ENCODE assay signal across 8 cellular contexts in the genomic region with DNA sequence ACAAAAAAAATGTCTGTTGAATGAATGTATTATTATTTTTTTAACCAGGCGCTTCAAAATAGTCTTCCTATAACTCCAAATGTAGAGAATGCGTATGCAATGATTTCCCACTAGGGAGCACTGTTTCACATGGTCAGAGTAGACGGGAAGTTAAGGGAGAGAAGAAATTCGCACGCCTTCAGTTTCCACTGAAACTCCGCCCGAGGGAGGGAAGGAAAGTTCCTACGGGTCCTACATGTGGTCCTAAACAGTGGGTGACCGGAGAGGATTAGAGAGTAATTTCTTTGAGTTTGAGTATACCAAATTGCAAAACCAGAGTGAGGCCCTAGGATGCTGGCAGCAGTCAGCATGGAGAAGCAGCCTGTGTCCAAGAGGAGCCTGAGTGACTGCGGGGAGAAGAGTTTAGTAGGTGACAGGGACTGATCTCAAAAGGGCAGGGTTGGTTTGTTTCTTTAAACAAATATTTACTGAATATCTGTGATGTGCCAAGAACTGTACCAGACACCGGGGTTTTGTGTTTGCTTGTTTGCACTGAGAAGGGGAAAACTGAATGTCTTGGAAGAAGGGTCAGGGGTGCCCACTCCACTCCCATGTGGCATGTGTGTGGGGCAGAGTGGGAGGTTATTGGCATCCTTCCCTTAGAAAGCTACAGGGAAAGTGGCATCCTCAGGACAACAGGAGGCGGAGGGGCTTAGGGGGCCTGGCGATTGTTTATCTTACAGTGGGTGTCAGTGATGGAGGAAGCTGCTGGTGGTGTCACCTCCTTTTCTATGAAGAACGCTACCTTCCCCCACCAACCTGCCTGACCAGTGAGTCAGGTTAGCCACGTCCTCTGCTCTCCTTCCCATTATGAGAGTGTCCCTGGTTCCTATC. TPM values are rescaled to one million over a fixed set of nuclear protein-coding genes. Genes with fewer than 3 reads are reported as not detected.
DNase-seq lines count a peak whose midpoint lies in the region; ATAC-seq and TF ChIP-seq lines count a peak whose summit lies in the region.

No MANE protein-coding gene starts in this region.

- ATAC-seq in HG03521 (IDR thresholded peaks at IDR 0.05; ENCODE audit: unreplicated experiment) (no peak), GM21529 (IDR thresholded peaks at IDR 0.05; ENCODE audit: unreplicated experiment) (no peak)

- H3K36me3 ChIP-seq in liver (ENCODE audit: control insufficient read depth in 4 of 4, insufficient read depth in 3 of 4, low read depth in 1 of 4, low read length in 3 of 4), result no peaks in the 10 kb centered on the region

- TF ChIP-seq RAD21 in liver (IDR thresholded peaks at IDR 0.05), result peak; percentile 38 to 42

- WGBS in liver, result 60% methylated on average over 15 of the region's 15 CpGs

- H3K9ac ChIP-seq in liver (ENCODE audit: low read depth in 1 of 2, low read length in 2 of 2), result no peak overlapping the region

- in situ Hi-C loops in GM13977 (cut with MboI; ENCODE audit: low pct_unique_long_range_greater_than_20kb, low sequenced_read_pairs, unreplicated experiment), result no loop called here

- CTCF ChIA-PET in RWPE1 (lab: Yijun Ruan, JAX), result no interaction called here

- H3K9me3 ChIP-seq in liver (ENCODE audit: control insufficient read depth in 4 of 4, low read length in 3 of 4), result peaks cover 0 to 2% (median 0%) of the 10 kb centered on the region in 4 donors

- H3K36me3 Mint-ChIP-seq in chondrocyte (ENCODE audit: low read depth), result no peaks in the 10 kb centered on the region

- POLR2A ChIA-PET in RWPE1 (lab: Yijun Ruan, JAX; ENCODE audit: low non-redundant PET), result no interaction called here

- H3K27ac ChIP-seq in RWPE1 (no peak overlapping the region), liver (ENCODE audit: low read depth in 1 of 2, low read length in 2 of 2) (no peak overlapping the region)

- H3K27me3 ChIP-seq in liver (ENCODE audit: control insufficient read depth in 4 of 4, insufficient read depth in 4 of 4, low read length in 3 of 4), result no peaks in the 10 kb centered on the region

- DNase-seq in Ammon's horn (ENCODE audit: low spot score) (peak; percentile 58), GM13977 (ENCODE audit: low spot score) (peak; percentile 50), RWPE1 (ENCODE audit: low spot score) (no peak), chondrocyte (ENCODE audit: low spot score) (no peak), posterior vena cava (ENCODE audit: low spot score) (no peak)

- H3K4me3 ChIP-seq in liver (ENCODE audit: low read depth in 1 of 3, low read length in 3 of 3), result no peak overlapping the region

- H3K27ac Mint-ChIP-seq in chondrocyte (ENCODE audit: unreplicated experiment), result no peak overlapping the region

- intact Hi-C loops in posterior vena cava (cut with DNase I), result no loop called here

- peak; percentile 60 for TF ChIP-seq CTCF in GM13977 (IDR thresholded peaks at IDR 0.05; ENCODE audit: extremely low read depth, insufficient read depth, missing control alignments)
- peak; percentile 30; the same call in 1 of the 2 replicates for TF ChIP-seq CTCF in RWPE1 (conservative IDR thresholded peaks at IDR 0.05; ENCODE audit: low read depth)
- TF ChIP-seq CTCF in chondrocyte (IDR thresholded peaks at IDR 0.05), result peak; percentile 79
- peak; percentile 31 for TF ChIP-seq CTCF in liver (IDR thresholded peaks at IDR 0.05; ENCODE audit: low read depth, low read length, missing input control)

- peaks cover 0 to 7% (median 1%) of the 10 kb centered on the region in 4 donors for H3K4me1 ChIP-seq in liver (ENCODE audit: control insufficient read depth in 4 of 4, insufficient read depth in 4 of 4, low read length in 3 of 4)

- H3K27me3 Mint-ChIP-seq in chondrocyte (ENCODE audit: low read depth), result peaks cover 4% of the 10 kb centered on the region

- H3K4me1 Mint-ChIP-seq in chondrocyte (ENCODE audit: low read depth), result peaks cover 14% of the 10 kb centered on the region

- H3K4me3 Mint-ChIP-seq in chondrocyte (ENCODE audit: unreplicated experiment), result peak overlapping the region; percentile 40

- H3K9me3 Mint-ChIP-seq in chondrocyte (ENCODE audit: low read depth), result no peaks in the 10 kb centered on the region

TF ChIP-seq in liver, 16 proteins besides CTCF, POLR2A, EP300 and RAD21:
- TF ChIP-seq, protein P1, sequence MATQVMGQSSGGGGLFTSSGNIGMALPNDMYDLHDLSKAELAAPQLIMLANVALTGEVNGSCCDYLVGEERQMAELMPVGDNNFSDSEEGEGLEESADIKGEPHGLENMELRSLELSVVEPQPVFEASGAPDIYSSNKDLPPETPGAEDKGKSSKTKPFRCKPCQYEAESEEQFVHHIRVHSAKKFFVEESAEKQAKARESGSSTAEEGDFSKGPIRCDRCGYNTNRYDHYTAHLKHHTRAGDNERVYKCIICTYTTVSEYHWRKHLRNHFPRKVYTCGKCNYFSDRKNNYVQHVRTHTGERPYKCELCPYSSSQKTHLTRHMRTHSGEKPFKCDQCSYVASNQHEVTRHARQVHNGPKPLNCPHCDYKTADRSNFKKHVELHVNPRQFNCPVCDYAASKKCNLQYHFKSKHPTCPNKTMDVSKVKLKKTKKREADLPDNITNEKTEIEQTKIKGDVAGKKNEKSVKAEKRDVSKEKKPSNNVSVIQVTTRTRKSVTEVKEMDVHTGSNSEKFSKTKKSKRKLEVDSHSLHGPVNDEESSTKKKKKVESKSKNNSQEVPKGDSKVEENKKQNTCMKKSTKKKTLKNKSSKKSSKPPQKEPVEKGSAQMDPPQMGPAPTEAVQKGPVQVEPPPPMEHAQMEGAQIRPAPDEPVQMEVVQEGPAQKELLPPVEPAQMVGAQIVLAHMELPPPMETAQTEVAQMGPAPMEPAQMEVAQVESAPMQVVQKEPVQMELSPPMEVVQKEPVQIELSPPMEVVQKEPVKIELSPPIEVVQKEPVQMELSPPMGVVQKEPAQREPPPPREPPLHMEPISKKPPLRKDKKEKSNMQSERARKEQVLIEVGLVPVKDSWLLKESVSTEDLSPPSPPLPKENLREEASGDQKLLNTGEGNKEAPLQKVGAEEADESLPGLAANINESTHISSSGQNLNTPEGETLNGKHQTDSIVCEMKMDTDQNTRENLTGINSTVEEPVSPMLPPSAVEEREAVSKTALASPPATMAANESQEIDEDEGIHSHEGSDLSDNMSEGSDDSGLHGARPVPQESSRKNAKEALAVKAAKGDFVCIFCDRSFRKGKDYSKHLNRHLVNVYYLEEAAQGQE (IDR thresholded peaks at IDR 0.05), result no peak
- TF ChIP-seq RXRA (IDR thresholded peaks at IDR 0.05), result peak; percentile 41 to 54
- TF ChIP-seq SP1 (IDR thresholded peaks at IDR 0.05), result peak; percentile 34
- TF ChIP-seq HNF4A (conservative IDR thresholded peaks at IDR 0.05), result peak; percentile 38 to 40
- TF ChIP-seq, protein P2, sequence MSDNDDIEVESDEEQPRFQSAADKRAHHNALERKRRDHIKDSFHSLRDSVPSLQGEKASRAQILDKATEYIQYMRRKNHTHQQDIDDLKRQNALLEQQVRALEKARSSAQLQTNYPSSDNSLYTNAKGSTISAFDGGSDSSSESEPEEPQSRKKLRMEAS (IDR thresholded peaks at IDR 0.05), result no peak
- TF ChIP-seq YY1 (IDR thresholded peaks at IDR 0.05), result no peak
- no peak for TF ChIP-seq FOXA1 (IDR thresholded peaks at IDR 0.05)
- TF ChIP-seq FOXA2 (IDR thresholded peaks at IDR 0.05), result no peak
- TF ChIP-seq, protein P3, sequence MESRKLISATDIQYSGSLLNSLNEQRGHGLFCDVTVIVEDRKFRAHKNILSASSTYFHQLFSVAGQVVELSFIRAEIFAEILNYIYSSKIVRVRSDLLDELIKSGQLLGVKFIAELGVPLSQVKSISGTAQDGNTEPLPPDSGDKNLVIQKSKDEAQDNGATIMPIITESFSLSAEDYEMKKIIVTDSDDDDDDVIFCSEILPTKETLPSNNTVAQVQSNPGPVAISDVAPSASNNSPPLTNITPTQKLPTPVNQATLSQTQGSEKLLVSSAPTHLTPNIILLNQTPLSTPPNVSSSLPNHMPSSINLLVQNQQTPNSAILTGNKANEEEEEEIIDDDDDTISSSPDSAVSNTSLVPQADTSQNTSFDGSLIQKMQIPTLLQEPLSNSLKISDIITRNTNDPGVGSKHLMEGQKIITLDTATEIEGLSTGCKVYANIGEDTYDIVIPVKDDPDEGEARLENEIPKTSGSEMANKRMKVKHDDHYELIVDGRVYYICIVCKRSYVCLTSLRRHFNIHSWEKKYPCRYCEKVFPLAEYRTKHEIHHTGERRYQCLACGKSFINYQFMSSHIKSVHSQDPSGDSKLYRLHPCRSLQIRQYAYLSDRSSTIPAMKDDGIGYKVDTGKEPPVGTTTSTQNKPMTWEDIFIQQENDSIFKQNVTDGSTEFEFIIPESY (IDR thresholded peaks at IDR 0.05), result no peak
- TF ChIP-seq EGR1 (IDR thresholded peaks at IDR 0.05; ENCODE audit: low read depth in 2 of 2), result no peak
- TF ChIP-seq TAF1 (conservative IDR thresholded peaks at IDR 0.05), result no peak
- no peak for TF ChIP-seq NR2F2 (IDR thresholded peaks at IDR 0.05)
TF ChIP-seq in liver: peak in this region for 3.

RNA-seq across cellular contexts. Expression of a gene that starts 22.8 kb away (rescaled TPM):
- not detected in 3 replicates for total RNA-seq in chondrocyte
- total RNA-seq in liver, result not detected
- polyA plus RNA-seq in liver, result not detected
- not detected for total RNA-seq in posterior vena cava

RNA-seq across cellular contexts. Expression of a gene that starts 31.4 kb away (rescaled TPM):
- 5.4 to 6.7 TPM (median 6.2 TPM) in 3 replicates for total RNA-seq in chondrocyte
- 10 to 100 TPM in 1 of 2 donors, under 1 TPM in 1; 0.17 to 26.7 TPM for total RNA-seq in liver
- 1 to 10 TPM in 1 of 2 donors, under 1 TPM in 1; 0.21 to 1.3 TPM for polyA plus RNA-seq in liver
- under 1 TPM; 0.43 to 0.93 TPM for total RNA-seq in posterior vena cava

RNA-seq across cellular contexts. Expression of a gene that starts 33.7 kb away (rescaled TPM):
- total RNA-seq in chondrocyte (1.3 to 2.1 TPM (median 1.7 TPM) in 3 replicates), liver (10 to 100 TPM in 1 of 2 donors, 1 to 10 TPM in 1; 3.0 to 20.3 TPM), posterior vena cava (1 to 10 TPM; 1.0 to 1.6 TPM)
- polyA plus RNA-seq in liver, result 1 to 10 TPM; 2.2 to 8.0 TPM

RNA-seq across cellular contexts. Expression of a gene that starts 33.9 kb away (rescaled TPM):
- 5.2 to 7.2 TPM (median 5.8 TPM) in 3 replicates for total RNA-seq in chondrocyte
- total RNA-seq in liver, result 10 to 100 TPM in 1 of 2 donors, 1 to 10 TPM in 1; 9.9 to 23.6 TPM
- polyA plus RNA-seq in liver, result 10 to 100 TPM; 35.2 to 89.2 TPM
- 1 to 10 TPM; 3.8 to 5.3 TPM for total RNA-seq in posterior vena cava

Comparison
In these comparisons a context has a peak if more than half of its experiments do, and no peak if none do; other contexts are left out.
1. DNase-seq: peak in Ammon's horn (single experiment) and GM13977 (single experiment); none in RWPE1 (single experiment), chondrocyte (single experiment) and posterior vena cava (single experiment).
2. Peak in every context shown above with its lines, with median percentiles within 50 percentile points of each other: CTCF ChIP-seq.